ENCODE assay signal across 18 cellular contexts in genomic region chr1:103327054-103327719, GRCh38.
"Had no signal": no experiment of that assay in that cellular context is flagged by ENCODE, and none has a peak within 500 bp of the region (broad histone marks: within the 10 kb centered on the region; RNA-seq: fewer than 3 reads in every experiment).

No MANE protein-coding gene starts in this region.

- H3K4me3 ChIP-seq: adrenal gland, breast epithelium, coronary artery, lower lobe of right lung, pancreas, sigmoid colon, upper lobe of right lung had no signal

- H3K4me1 ChIP-seq: adrenal gland, breast epithelium, foreskin keratinocyte, lower lobe of right lung, pancreas, sigmoid colon, upper lobe of right lung had no signal

- H3K27ac ChIP-seq: adrenal gland, breast epithelium, coronary artery, foreskin keratinocyte, lower lobe of right lung, pancreas, sigmoid colon, upper lobe of right lung, VCaP had no signal

- H3K36me3 ChIP-seq: adrenal gland, breast epithelium, lower lobe of right lung, pancreas, sigmoid colon, upper lobe of right lung had no signal

- H3K27me3 ChIP-seq: adrenal gland, breast epithelium, foreskin keratinocyte, pancreas, sigmoid colon, upper lobe of right lung had no signal

- ATAC-seq: activated T-cell treated with anti-CD3 and anti-CD28 coated beads, Interleukin-2, amount 50 U/mL, for 72 hours; foreskin keratinocyte; lower lobe of right lung; naive thymus-derived CD8-positive, alpha-beta T cell; pancreas; stimulated activated naive B cell treated with anti-CD40 and anti-IgM and Interleukin-4, amounts not matched to agents 10 μg/mL and 1 μg/mL and 100 μg/mL, for 72 hours; upper lobe of right lung had no signal

- H3K9me3 ChIP-seq: adrenal gland, lower lobe of right lung, pancreas, upper lobe of right lung had no signal

- DNase-seq: activated CD4-positive, alpha-beta T cell treated with anti-CD3 and anti-CD28 coated beads, Interleukin-2, amount 50 U/mL, for 1 hour; activated CD4-positive, CD25-positive, alpha-beta regulatory T cell treated with anti-CD3 and anti-CD28 coated beads, Interleukin-2, amount 50 U/mL, for 72 hours; activated CD8-positive, alpha-beta memory T cell treated with anti-CD3 and anti-CD28 coated beads for 24 hours; activated CD8-positive, alpha-beta memory T cell treated with anti-CD3 and anti-CD28 coated beads, Interleukin-2, amount 50 U/mL, for 48 hours; activated effector memory CD4-positive, alpha-beta T cell treated with anti-CD3 and anti-CD28 coated beads, Interleukin-2, amount 50 U/mL, for 16 hours; activated T-cell treated with anti-CD3 and anti-CD28 coated beads, Interleukin-2, amount 50 U/mL, for 72 hours; adrenal gland; hippocampal formation; lower lobe of right lung; naive thymus-derived CD8-positive, alpha-beta T cell; pancreas; sigmoid colon; stimulated activated naive B cell treated with anti-CD40 and anti-IgM and Interleukin-4, amounts not matched to agents 10 μg/mL and 1 μg/mL and 100 μg/mL, for 72 hours; upper lobe of right lung had no signal
